ENCODE assay signal across 11 cellular contexts in genomic region chr3:138433892-138434275, GRCh38. TPM values are rescaled to one million over a fixed set of nuclear protein-coding genes. Genes with fewer than 3 reads are reported as not detected.
DNase-seq lines count a peak whose midpoint lies in the region; ATAC-seq, FAIRE-seq and TF ChIP-seq lines count a peak whose summit lies in the region.
"Had no signal": no experiment of that assay in that cellular context is flagged by ENCODE, and none has a peak within 500 bp of the region (broad histone marks: within the 10 kb centered on the region; RNA-seq: fewer than 3 reads in every experiment).

No MANE protein-coding gene starts in this region.

- peaks cover 5% of the 10 kb centered on the region for H3K4me1 Mint-ChIP-seq in activated CD4-positive, alpha-beta T cell treated with anti-CD3 and anti-CD28 coated beads for 36 hours
- H3K4me1 Mint-ChIP-seq in activated naive CD8-positive, alpha-beta T cell (ENCODE audit: low read depth), result peaks cover 12% of the 10 kb centered on the region
- peaks cover 8 to 15% of the 10 kb centered on the region in 2 donors for H3K4me1 Mint-ChIP-seq in stimulated activated naive B cell treated with anti-CD40 and anti-IgM and Interleukin-4, amounts not matched to agents 10 μg/mL and 1 μg/mL and 100 μg/mL, for 72 hours

- in situ Hi-C loops in HepG2 (cut with HindIII; ENCODE audit: extremely low pct_ligation_motif_present, low pct_unique_long_range_greater_than_20kb), result no loop called here

- TF ChIP-seq EP300 in HepG2 (IDR thresholded peaks at IDR 0.05; ENCODE audit: low read depth in 2 of 2, low read length in 2 of 2), result no peak
- no peak for TF ChIP-seq EP300 in HepG2 (CRISPR knock-in tag; IDR thresholded peaks at IDR 0.05; ENCODE audit: borderline replicate concordance)

- no peaks in the 10 kb centered on the region for H3K36me3 ChIP-seq in HepG2 (replicated peaks in 1 of 2; ENCODE audit: control insufficient read depth in 1 of 2, insufficient read depth in 2 of 2, low read length in 2 of 2)

- no TSS peak for BruUV-seq in HepG2 (replicated peaks; lab: Mats Ljungman, UMichigan)

- no peak for ATAC-seq in activated CD4-positive, alpha-beta T cell treated with anti-CD3 and anti-CD28 coated beads for 36 hours
- no peak for ATAC-seq in HepG2
- no peak for ATAC-seq in stimulated activated naive B cell treated with anti-CD40 and anti-IgM and Interleukin-4, amounts not matched to agents 10 μg/mL and 1 μg/mL and 100 μg/mL, for 72 hours (replicated peaks)
- no peak for ATAC-seq in GM21529 (IDR thresholded peaks at IDR 0.05; ENCODE audit: unreplicated experiment)
- no peak for ATAC-seq in HG02588 (IDR thresholded peaks at IDR 0.05; ENCODE audit: unreplicated experiment)
- ATAC-seq in GM21360 (IDR thresholded peaks at IDR 0.05; ENCODE audit: unreplicated experiment), result no peak

- no peak for FAIRE-seq in HepG2 (lab: Jason Lieb, UNC)
- FAIRE-seq: GM12891 had no signal

- no peaks in the 10 kb centered on the region for H3K36me3 Mint-ChIP-seq in activated CD4-positive, alpha-beta T cell treated with anti-CD3 and anti-CD28 coated beads for 36 hours (ENCODE audit: low read depth)
- no peaks in the 10 kb centered on the region for H3K36me3 Mint-ChIP-seq in activated naive CD8-positive, alpha-beta T cell
- no peaks in the 10 kb centered on the region for H3K36me3 Mint-ChIP-seq in stimulated activated naive B cell treated with anti-CD40 and anti-IgM and Interleukin-4, amounts not matched to agents 10 μg/mL and 1 μg/mL and 100 μg/mL, for 72 hours

- H3K79me2 ChIP-seq in HepG2 (ENCODE audit: insufficient read depth, low read length), result no peaks in the 10 kb centered on the region

- POLR2A ChIA-PET in activated CD4-positive, alpha-beta T cell treated with anti-CD3 and anti-CD28 coated beads for 36 hours (lab: Charles Lee), result interaction anchor here (0.7 kb wide), 1 partner anchor 956 kb away, joined by 3 read pairs; no protein-coding TSS in a partner anchor
- POLR2A ChIA-PET in HepG2 (lab: Yijun Ruan, JAX), result interaction anchor here (0.8 to 1.6 kb wide), 5 partner anchors 21 to 481 kb away, joined by 3 to 4 read pairs (median 3); partner anchors contain the start of gene ARMC8

- no peak overlapping the region for H3K9ac ChIP-seq in HepG2 (ENCODE audit: insufficient read depth, low read depth, low read length)

- 81% methylated on average over 14 of the region's 16 CpGs for WGBS in HepG2 (ENCODE audit: low lambda C conversion rate)

- H3K9me3 Mint-ChIP-seq in activated CD4-positive, alpha-beta T cell treated with anti-CD3 and anti-CD28 coated beads for 36 hours (ENCODE audit: low read depth), result no peaks in the 10 kb centered on the region
- no peaks in the 10 kb centered on the region for H3K9me3 Mint-ChIP-seq in activated naive CD8-positive, alpha-beta T cell (ENCODE audit: low read depth)
- H3K9me3 Mint-ChIP-seq in stimulated activated naive B cell treated with anti-CD40 and anti-IgM and Interleukin-4, amounts not matched to agents 10 μg/mL and 1 μg/mL and 100 μg/mL, for 72 hours, result no peaks in the 10 kb centered on the region

- no peak overlapping the region for H2AFZ ChIP-seq in HepG2 (ENCODE audit: low read length)

- peaks cover 0 to 4% of the 10 kb centered on the region in 2 experiments; a peak in 3 of 5 replicates for H3K27me3 ChIP-seq in HepG2 (ENCODE audit: control insufficient read depth in 1 of 2, insufficient read depth in 2 of 2, low read length in 2 of 2)

- H3K27me3 Mint-ChIP-seq in activated CD4-positive, alpha-beta T cell treated with anti-CD3 and anti-CD28 coated beads for 36 hours, result peaks cover 43% of the 10 kb centered on the region
- H3K27me3 Mint-ChIP-seq in activated naive CD8-positive, alpha-beta T cell, result peaks cover 8% of the 10 kb centered on the region
- H3K27me3 Mint-ChIP-seq in stimulated activated naive B cell treated with anti-CD40 and anti-IgM and Interleukin-4, amounts not matched to agents 10 μg/mL and 1 μg/mL and 100 μg/mL, for 72 hours, result peaks cover 49 to 78% of the 10 kb centered on the region in 2 donors

- TF ChIP-seq POLR2A in HepG2 (IDR thresholded peaks at IDR 0.05; ENCODE audit: insufficient read depth in 1 of 2, low read depth in 2 of 2, low read length in 2 of 2), result no peak

- H3K4me2 ChIP-seq in HepG2 (ENCODE audit: low read depth, low read length), result peak overlapping the region; percentile 79

- H3K4me1 ChIP-seq in HepG2 (ENCODE audit: insufficient read depth, low read length), result peaks cover 19% of the 10 kb centered on the region

- TF ChIP-seq CTCF in HepG2 (CRISPR knock-in tag; IDR thresholded peaks at IDR 0.05), result no peak

- no peaks in the 10 kb centered on the region for H4K20me1 ChIP-seq in HepG2 (ENCODE audit: insufficient read depth, low read length)

- 0 out of 6 replicates have a peak overlapping the region, but pooled peaks of 1 of the 3 experiments have one; percentile 68 for H3K4me3 ChIP-seq in HepG2 (replicated peaks in 1 of 3; ENCODE audit: insufficient read depth in 1 of 3, low read depth in 2 of 3, low read length in 3 of 3)

- no peaks in the 10 kb centered on the region for H3K9me3 ChIP-seq in HepG2 (ENCODE audit: low read length)

- DNase-seq in activated CD4-positive, alpha-beta T cell treated with anti-CD3 and anti-CD28 coated beads for 36 hours, result no peak
- DNase-seq in activated CD4-positive, alpha-beta T cell treated with anti-CD3 and anti-CD28 coated beads, Interleukin-2, amount 50 U/mL, for 1 hour, result no peak
- no peak for DNase-seq in HepG2 (ENCODE audit: low spot score)
- no peak for DNase-seq in stimulated activated naive B cell treated with anti-CD40 and anti-IgM and Interleukin-4, amounts not matched to agents 10 μg/mL and 1 μg/mL and 100 μg/mL, for 72 hours
- DNase-seq: NCI-H187 had no signal

- H3K4me3 Mint-ChIP-seq in activated CD4-positive, alpha-beta T cell treated with anti-CD3 and anti-CD28 coated beads for 36 hours, result peak overlapping the region; percentile 63
- peak overlapping the region; percentile 70 for H3K4me3 Mint-ChIP-seq in activated naive CD8-positive, alpha-beta T cell
- H3K4me3 Mint-ChIP-seq in stimulated activated naive B cell treated with anti-CD40 and anti-IgM and Interleukin-4, amounts not matched to agents 10 μg/mL and 1 μg/mL and 100 μg/mL, for 72 hours, result peak overlapping the region; percentile 72 to 75

- H3K27ac Mint-ChIP-seq in activated CD4-positive, alpha-beta T cell treated with anti-CD3 and anti-CD28 coated beads for 36 hours, result no peak overlapping the region
- no peak overlapping the region for H3K27ac Mint-ChIP-seq in activated naive CD8-positive, alpha-beta T cell
- no peak overlapping the region for H3K27ac Mint-ChIP-seq in stimulated activated naive B cell treated with anti-CD40 and anti-IgM and Interleukin-4, amounts not matched to agents 10 μg/mL and 1 μg/mL and 100 μg/mL, for 72 hours

- TF ChIP-seq RAD21 in HepG2 (CRISPR knock-in tag; IDR thresholded peaks at IDR 0.05), result no peak

- CTCF ChIA-PET in activated CD4-positive, alpha-beta T cell treated with anti-CD3 and anti-CD28 coated beads for 36 hours (lab: Charles Lee), result interaction anchor here (0.6 to 2.3 kb wide), 7 partner anchors 16 to 670 kb away, joined by 3 to 19 read pairs (median 3); partner anchors contain the start of genes NME9 and SOX14
- CTCF ChIA-PET in HepG2 (lab: Yijun Ruan, JAX; ENCODE audit: low intra/inter-chr PET ratio, low total read pairs), result no interaction called here

- intact Hi-C loops in activated CD4-positive, alpha-beta T cell treated with anti-CD3 and anti-CD28 coated beads for 36 hours (cut with DNase I, micrococcal nuclease), result loop anchor here (5.0 to 10.0 kb wide), 3 partner anchors 247 to 369 kb away; partner anchors contain the start of gene ARMC8 (in 2 of the 2)
- intact Hi-C loops in HepG2 (cut with micrococcal nuclease; ENCODE audit: unreplicated experiment), result loop anchor here (2.0 kb wide), 1 partner anchor 35 kb away; no protein-coding TSS in a partner anchor

- no peak overlapping the region for H3K27ac ChIP-seq in HepG2 (ENCODE audit: extremely low read length, insufficient read depth, low read length)

TF ChIP-seq in HepG2, 621 proteins besides CTCF, POLR2A, EP300 and RAD21:
- TF ChIP-seq CREB1 (IDR thresholded peaks at IDR 0.05) (no peak), CREB1 (CRISPR knock-in tag; IDR thresholded peaks at IDR 0.05) (0 out of 2 replicates have a peak, but pooled peaks have one; percentile 4), GATAD2A (CRISPR knock-in tag; IDR thresholded peaks at IDR 0.05) (no peak)

RNA-seq across cellular contexts. Expression of gene ESYT3, which starts 0.5 kb away (rescaled TPM):
- total RNA-seq in activated CD4-positive, alpha-beta T cell treated with anti-CD3 and anti-CD28 coated beads for 36 hours, result under 1 TPM; 0.21 to 0.37 TPM
- total RNA-seq in HepG2 (2016; rRNA removed; fragmentation: Illumina TruSeq; extraction: Trizol), result 0.79 and 4.1 TPM in 2 replicates
- total RNA-seq in HepG2 (2016; cell fraction: cytosol; rRNA removed; fragmentation: Illumina TruSeq; extraction: Trizol; ENCODE audit: low read depth), result 0.88 and 0.91 TPM in 2 replicates
- 0.65 and 3.4 TPM in 2 replicates for total RNA-seq in HepG2 (2016; cell fraction: insoluble cytoplasmic fraction; rRNA removed; fragmentation: Illumina TruSeq; extraction: Trizol)
- total RNA-seq in HepG2 (2016; cell fraction: membrane; rRNA removed; fragmentation: Illumina TruSeq; extraction: Trizol), result 0.71 and 0.86 TPM in 2 replicates
- 9.2 TPM in 2 replicates for total RNA-seq in HepG2 (2016; cell fraction: nucleus; rRNA removed; fragmentation: Illumina TruSeq; extraction: Trizol)
- polyA plus RNA-seq in HepG2 (2011; rRNA removed), result 1.5 and 1.6 TPM in 2 replicates
- polyA plus RNA-seq in HepG2 (2011; cell fraction: cytosol; rRNA removed), result 0.51 and 0.70 TPM in 2 replicates
- 8.2 and 9.2 TPM in 2 replicates for polyA plus RNA-seq in HepG2 (2011; cell fraction: nucleus; rRNA removed)
- 0.83 and 1.4 TPM in 2 replicates for polyA plus RNA-seq in HepG2 (2012)
- 0.17 and 0.22 TPM in 2 replicates for polyA plus RNA-seq in HepG2 (2016; cell fraction: cytosol; fragmentation: Illumina TruSeq; extraction: Trizol; ENCODE audit: low read depth)
- polyA plus RNA-seq in HepG2 (2016; cell fraction: insoluble cytoplasmic fraction; fragmentation: Illumina TruSeq; extraction: Trizol; ENCODE audit: low read depth), result 0.66 and 1.0 TPM in 2 replicates
- polyA plus RNA-seq in HepG2 (2016; cell fraction: membrane; fragmentation: Illumina TruSeq; extraction: Trizol; ENCODE audit: low read depth), result 0.15 and 0.33 TPM in 2 replicates
- 12.9 and 13.1 TPM in 2 replicates for polyA plus RNA-seq in HepG2 (2016; cell fraction: nucleus; fragmentation: Illumina TruSeq; extraction: Trizol; ENCODE audit: insufficient read depth, low read depth)
- 2.1 TPM in 2 replicates for polyA minus RNA-seq in HepG2 (2011; rRNA and poly(A)+ RNA removed; ENCODE audit: low replicate concordance)
- polyA minus RNA-seq in HepG2 (2011; cell fraction: cytosol; rRNA and poly(A)+ RNA removed), result 0.35 and 1.2 TPM in 2 replicates
- polyA minus RNA-seq in HepG2 (2011; cell fraction: nucleus; rRNA and poly(A)+ RNA removed), result 9.0 and 11.3 TPM in 2 replicates
- total RNA-seq: endothelial cell of umbilical vein had no signal
- polyA plus RNA-seq: endothelial cell of umbilical vein had no signal
